In genomic region chr19:49676136-49676689, GRCh38 we compare ENCODE assay signal across 8 cellular contexts. TPM values are rescaled to one million over a fixed set of nuclear protein-coding genes. Genes with fewer than 3 reads are reported as not detected.
DNase-seq lines count a peak whose midpoint lies in the region; ATAC-seq, FAIRE-seq and TF ChIP-seq lines count a peak whose summit lies in the region.

No MANE protein-coding gene starts in this region.

- H3K4me1 ChIP-seq in kidney (ENCODE audit: control insufficient read depth in 1 of 2, insufficient read depth in 1 of 2, low read depth in 1 of 2, low read length in 2 of 2): peaks cover 6 to 23% of the 10 kb centered on the region in 2 donors

- H3K9me3 ChIP-seq in kidney (ENCODE audit: control insufficient read depth in 1 of 2, low read length in 2 of 2): no peaks in the 10 kb centered on the region

- H3K9ac ChIP-seq in kidney (ENCODE audit: low read length in 2 of 2): peak overlapping the region; percentile 4 to 72

- FAIRE-seq in kidney (lab: Jason Lieb, UNC): no peak

- peak overlapping the region; percentile 47 to 61 for H3K4me3 ChIP-seq in kidney (ENCODE audit: low read length in 2 of 2)

- TF ChIP-seq CTCF in kidney (IDR thresholded peaks at IDR 0.05; ENCODE audit: borderline replicate concordance, extremely low read depth, insufficient read depth): no peak

- peak; percentile 88 for DNase-seq in DMS 273 treated with DMSO at 0.1 percent for 48 hours (lab: John Stamatoyannopoulos, UW)
- peak; percentile 87 for DNase-seq in Kasumi-1 (lab: John Stamatoyannopoulos, UW)
- DNase-seq in RPMI7951 (ENCODE audit: low read depth): peak; percentile 91
- DNase-seq in cerebellar nuclear complex (lab: John Stamatoyannopoulos, UW): peak; percentile 62 to 83
- peak; percentile 94 for DNase-seq in kidney
- peak in 2 of 3 donors; percentile 57 to 73 for DNase-seq in stimulated activated CD4-positive, alpha-beta T cell treated with anti-CD3 and anti-CD28 coated beads, TNF-alpha, amount 100 ng/mL, for 48 hours (ENCODE audit: low read depth in 3 of 3)
- DNase-seq in GM19240 (ENCODE audit: insufficient read length, low spot score): no peak

- no peaks in the 10 kb centered on the region for H3K36me3 ChIP-seq in kidney (ENCODE audit: control insufficient read depth in 1 of 2, insufficient read depth in 2 of 2, low read length in 2 of 2)

- peak; percentile 2 for ATAC-seq in GM19468 (IDR thresholded peaks at IDR 0.05; ENCODE audit: extremely low read depth, unreplicated experiment)

- H3K27ac ChIP-seq in kidney (ENCODE audit: low read depth in 2 of 2, low read length in 2 of 2): peak overlapping the region; percentile 91 to 97

- intact Hi-C loops in kidney (cut with DNase I): no loop called here

RNA-seq across cellular contexts. Expression of gene PRMT1, which starts 0.9 kb away (rescaled TPM):
- total RNA-seq in RPMI7951 (2014; rRNA removed; shearing (Covaris generic)): 334 and 387 TPM in 2 replicates
- total RNA-seq in kidney: 119 TPM
- 131 TPM for polyA plus RNA-seq in kidney (ENCODE audit: insufficient read depth, low read depth, low replicate concordance)

RNA-seq across cellular contexts. Expression of gene BCL2L12, which starts 10.5 kb away (rescaled TPM):
- total RNA-seq in RPMI7951 (2014; rRNA removed; shearing (Covaris generic)): 19.7 and 26.8 TPM in 2 replicates
- total RNA-seq in kidney: 14.4 TPM
- polyA plus RNA-seq in kidney (ENCODE audit: insufficient read depth, low read depth, low replicate concordance): 13.5 TPM

RNA-seq across cellular contexts. Expression of gene IRF3, which starts 10.6 kb away (rescaled TPM):
- 58.4 and 87.0 TPM in 2 replicates for total RNA-seq in RPMI7951 (2014; rRNA removed; shearing (Covaris generic))
- total RNA-seq in kidney: 84.9 TPM
- 64.5 TPM for polyA plus RNA-seq in kidney (ENCODE audit: insufficient read depth, low read depth, low replicate concordance)

RNA-seq across cellular contexts. Expression of gene ADM5, which starts 13.2 kb away (rescaled TPM):
- total RNA-seq in RPMI7951 (2014; rRNA removed; shearing (Covaris generic)): 0.72 and 0.78 TPM in 2 replicates
- 2.1 TPM for total RNA-seq in kidney
- polyA plus RNA-seq in kidney (ENCODE audit: insufficient read depth, low read depth, low replicate concordance): 0.60 TPM

RNA-seq across cellular contexts. Expression of gene CPT1C, which starts 14.7 kb away (rescaled TPM):
- total RNA-seq in RPMI7951 (2014; rRNA removed; shearing (Covaris generic)): 18.3 and 21.8 TPM in 2 replicates
- 6.0 TPM for total RNA-seq in kidney
- polyA plus RNA-seq in kidney (ENCODE audit: insufficient read depth, low read depth, low replicate concordance): 2.6 TPM
